In the genomic region with DNA sequence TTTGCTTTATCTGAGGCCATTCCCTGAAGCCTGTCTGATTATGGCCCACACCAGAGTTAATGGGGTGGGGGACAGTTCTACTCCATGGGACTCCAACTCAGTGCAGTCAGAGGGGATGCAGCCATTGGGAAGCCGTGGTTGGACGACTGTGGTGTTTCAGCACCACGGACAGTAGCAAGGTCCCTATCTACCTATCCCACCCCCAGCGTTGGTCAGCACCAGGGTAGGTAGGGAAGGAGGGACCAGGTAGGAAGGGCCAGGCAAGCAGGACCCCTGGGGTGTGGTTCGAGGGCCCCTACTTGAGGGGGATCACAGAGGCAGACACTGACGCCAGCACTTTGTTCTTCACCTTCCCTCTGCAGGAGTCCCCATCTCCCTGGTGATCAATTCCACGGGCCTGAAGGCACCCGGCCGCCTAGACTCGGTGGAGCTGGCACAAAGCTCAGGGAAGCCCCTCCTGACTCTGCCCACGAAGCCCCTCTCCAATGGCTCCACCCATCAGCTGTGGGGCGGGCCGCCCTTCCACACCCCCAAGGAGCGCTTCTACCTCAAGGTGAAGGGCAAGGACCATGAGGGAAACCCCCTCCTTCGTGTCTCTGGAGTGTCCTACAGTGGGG, we compare ENCODE assay signal across 10 cellular contexts. TPM values are rescaled to one million over a fixed set of nuclear protein-coding genes. Genes with fewer than 3 reads are reported as not detected.
A peak's percentile ranks its signal among the peaks of the same experiment; 100 is the strongest.
DNase-seq lines count a peak whose midpoint lies in the region; ATAC-seq, FAIRE-seq and TF ChIP-seq lines count a peak whose summit lies in the region.
"Had no signal": no experiment of that assay in that cellular context is flagged by ENCODE, and none has a peak within 500 bp of the region (broad histone marks: within the 10 kb centered on the region; RNA-seq: fewer than 3 reads in every experiment).

No MANE protein-coding gene starts in this region.

- 56% methylated on average over 15 of the region's 15 CpGs for whole genome bisulfite sequencing in liver

- no peak overlapping the region for H3K9ac ChIP-seq in liver (ENCODE audit: low read depth in 1 of 2, low read length in 2 of 2)

- H3K9me3 ChIP-seq in liver (ENCODE audit: control insufficient read depth in 4 of 4, low read length in 3 of 4): no peaks in the 10 kb centered on the region

- H3K4me1 Mint-ChIP-seq in WTC11 (0 out of 2 replicates have a peak, but pooled peaks cover 2% of the 10 kb centered on the region), HFFc6 (ENCODE audit: low read depth) (peaks cover 9% of the 10 kb centered on the region)

- H3K27me3 Mint-ChIP-seq in WTC11 (ENCODE audit: low read depth) (no peaks in the 10 kb centered on the region), HFFc6 (ENCODE audit: insufficient read depth) (peaks cover 35% of the 10 kb centered on the region)

- no peak overlapping the region for H3K4me3 Mint-ChIP-seq in WTC11
- H3K4me3 Mint-ChIP-seq in HFFc6: no peak overlapping the region
- H3K4me3 Mint-ChIP-seq: activated T-helper 1 cell treated with anti-CD3 and anti-CD28 coated beads, Interleukin-12 subunit alpha, Interleukin-12 subunit beta, Interleukin-2, Interleukin-4 antibody, amounts not matched to agents 30 ng/mL and 10 ng/mL and 1 ng/mL, durations not matched to agents 14 hours and 24 hours and 36 hours had no signal

- no peaks in the 10 kb centered on the region for H3K9me3 Mint-ChIP-seq in WTC11
- no peaks in the 10 kb centered on the region for H3K9me3 Mint-ChIP-seq in HFFc6

- H3K27ac ChIP-seq in liver (ENCODE audit: low read depth in 1 of 2, low read length in 2 of 2): no peak overlapping the region
- H3K27ac ChIP-seq: brain microvascular endothelial cell had no signal

- no peak overlapping the region for H3K4me3 ChIP-seq in liver (ENCODE audit: low read depth in 1 of 3, low read length in 3 of 3)

- FAIRE-seq in HTR-8/SVneo (lab: Jason Lieb, UNC): no peak

- no peaks in the 10 kb centered on the region for H3K36me3 ChIP-seq in liver (ENCODE audit: control insufficient read depth in 4 of 4, insufficient read depth in 3 of 4, low read depth in 1 of 4, low read length in 3 of 4)
- H3K36me3 ChIP-seq: brain microvascular endothelial cell had no signal

- DNase-seq in ELF-1 (ENCODE audit: low read depth, low spot score): peak; percentile 71
- peak; percentile 20 for DNase-seq in HTR-8/SVneo (ENCODE audit: insufficient read length, low spot score)
- peak; percentile 69 for DNase-seq in WTC11 (ENCODE audit: low spot score)
- DNase-seq in cerebellar cortex (ENCODE audit: low spot score): no peak
- DNase-seq in HFFc6: no peak
- no peak for DNase-seq in OCI-M2 (lab: John Stamatoyannopoulos, UW; ENCODE audit: unreplicated experiment)
- DNase-seq: brain microvascular endothelial cell had no signal

- peak; percentile 87 for ATAC-seq in WTC11

- CTCF ChIA-PET in WTC11 (lab: Charles Lee): interaction anchor here (2.6 kb wide), 1 partner anchor 56 kb away, joined by 8 read pairs; no protein-coding TSS in a partner anchor

- no peak for TF ChIP-seq RAD21 in liver (IDR thresholded peaks at IDR 0.05)

- H3K36me3 Mint-ChIP-seq in WTC11 (peaks cover 10% of the 10 kb centered on the region), HFFc6 (ENCODE audit: low read depth) (no peaks in the 10 kb centered on the region)

- POLR2A ChIA-PET in WTC11 (lab: Charles Lee): no interaction called here

- H3K27me3 ChIP-seq in liver (ENCODE audit: control insufficient read depth in 4 of 4, insufficient read depth in 4 of 4, low read length in 3 of 4): no peaks in the 10 kb centered on the region

- TF ChIP-seq CTCF in WTC11 (IDR thresholded peaks at IDR 0.05): no peak
- TF ChIP-seq CTCF in liver (IDR thresholded peaks at IDR 0.05; ENCODE audit: low read depth, low read length, missing input control): no peak
- no peak for TF ChIP-seq CTCF in HFFc6 (IDR thresholded peaks at IDR 0.05)

- no peaks in the 10 kb centered on the region for H3K4me1 ChIP-seq in liver (ENCODE audit: control insufficient read depth in 4 of 4, insufficient read depth in 4 of 4, low read length in 3 of 4)

- H3K27ac Mint-ChIP-seq in WTC11 (no peak overlapping the region), HFFc6 (no peak overlapping the region)
- H3K27ac Mint-ChIP-seq: activated T-helper 1 cell treated with anti-CD3 and anti-CD28 coated beads, Interleukin-12 subunit alpha, Interleukin-12 subunit beta, Interleukin-2, Interleukin-4 antibody, amounts not matched to agents 30 ng/mL and 10 ng/mL and 1 ng/mL, durations not matched to agents 14 hours and 24 hours and 36 hours had no signal

TF ChIP-seq in WTC11, 78 proteins besides CTCF, POLR2A, EP300 and RAD21 (continues in another document):
- TF ChIP-seq IRF2 (CRISPR knock-in tag; IDR thresholded peaks at IDR 0.05; ENCODE audit: borderline replicate concordance, low read depth) (no peak), NR2C2 (CRISPR knock-in tag; IDR thresholded peaks at IDR 0.05) (0 out of 2 replicates have a peak, but pooled peaks have one; percentile 30), GABPB1 (CRISPR knock-in tag; IDR thresholded peaks at IDR 0.05) (no peak), ATF2 (CRISPR knock-in tag; IDR thresholded peaks at IDR 0.05; ENCODE audit: borderline replicate concordance, low read depth) (no peak), MYBL2 (CRISPR knock-in tag; IDR thresholded peaks at IDR 0.05) (no peak), NR1H2 (CRISPR knock-in tag; IDR thresholded peaks at IDR 0.05) (no peak), TEAD4 (CRISPR knock-in tag; IDR thresholded peaks at IDR 0.05) (0 out of 2 replicates have a peak, but pooled peaks have one; percentile 63), CBFB (CRISPR knock-in tag; IDR thresholded peaks at IDR 0.05; ENCODE audit: low read depth) (no peak), NFATC4 (CRISPR knock-in tag; IDR thresholded peaks at IDR 0.05) (no peak)
- TF ChIP-seq, protein P1, sequence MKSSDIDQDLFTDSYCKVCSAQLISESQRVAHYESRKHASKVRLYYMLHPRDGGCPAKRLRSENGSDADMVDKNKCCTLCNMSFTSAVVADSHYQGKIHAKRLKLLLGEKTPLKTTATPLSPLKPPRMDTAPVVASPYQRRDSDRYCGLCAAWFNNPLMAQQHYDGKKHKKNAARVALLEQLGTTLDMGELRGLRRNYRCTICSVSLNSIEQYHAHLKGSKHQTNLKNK (CRISPR knock-in tag; IDR thresholded peaks at IDR 0.05): no peak

TF ChIP-seq in liver, 16 proteins besides CTCF, POLR2A, EP300 and RAD21:
- TF ChIP-seq FOXA2 (IDR thresholded peaks at IDR 0.05) (no peak), HNF4A (conservative IDR thresholded peaks at IDR 0.05) (no peak)
- TF ChIP-seq, protein P2, sequence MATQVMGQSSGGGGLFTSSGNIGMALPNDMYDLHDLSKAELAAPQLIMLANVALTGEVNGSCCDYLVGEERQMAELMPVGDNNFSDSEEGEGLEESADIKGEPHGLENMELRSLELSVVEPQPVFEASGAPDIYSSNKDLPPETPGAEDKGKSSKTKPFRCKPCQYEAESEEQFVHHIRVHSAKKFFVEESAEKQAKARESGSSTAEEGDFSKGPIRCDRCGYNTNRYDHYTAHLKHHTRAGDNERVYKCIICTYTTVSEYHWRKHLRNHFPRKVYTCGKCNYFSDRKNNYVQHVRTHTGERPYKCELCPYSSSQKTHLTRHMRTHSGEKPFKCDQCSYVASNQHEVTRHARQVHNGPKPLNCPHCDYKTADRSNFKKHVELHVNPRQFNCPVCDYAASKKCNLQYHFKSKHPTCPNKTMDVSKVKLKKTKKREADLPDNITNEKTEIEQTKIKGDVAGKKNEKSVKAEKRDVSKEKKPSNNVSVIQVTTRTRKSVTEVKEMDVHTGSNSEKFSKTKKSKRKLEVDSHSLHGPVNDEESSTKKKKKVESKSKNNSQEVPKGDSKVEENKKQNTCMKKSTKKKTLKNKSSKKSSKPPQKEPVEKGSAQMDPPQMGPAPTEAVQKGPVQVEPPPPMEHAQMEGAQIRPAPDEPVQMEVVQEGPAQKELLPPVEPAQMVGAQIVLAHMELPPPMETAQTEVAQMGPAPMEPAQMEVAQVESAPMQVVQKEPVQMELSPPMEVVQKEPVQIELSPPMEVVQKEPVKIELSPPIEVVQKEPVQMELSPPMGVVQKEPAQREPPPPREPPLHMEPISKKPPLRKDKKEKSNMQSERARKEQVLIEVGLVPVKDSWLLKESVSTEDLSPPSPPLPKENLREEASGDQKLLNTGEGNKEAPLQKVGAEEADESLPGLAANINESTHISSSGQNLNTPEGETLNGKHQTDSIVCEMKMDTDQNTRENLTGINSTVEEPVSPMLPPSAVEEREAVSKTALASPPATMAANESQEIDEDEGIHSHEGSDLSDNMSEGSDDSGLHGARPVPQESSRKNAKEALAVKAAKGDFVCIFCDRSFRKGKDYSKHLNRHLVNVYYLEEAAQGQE (IDR thresholded peaks at IDR 0.05): peak; percentile 98

RNA-seq across cellular contexts. Expression of gene HMCN2, which starts 33.2 kb away (rescaled TPM):
- 5.6 to 12.4 TPM (median 10.8 TPM) in 3 replicates for total RNA-seq in WTC11 (2021)
- total RNA-seq in liver: 1 to 10 TPM in 1 of 2 donors, under 1 TPM in 1; 0.28 to 1.8 TPM
- polyA plus RNA-seq in liver: under 1 TPM; 0.24 to 0.31 TPM
- total RNA-seq in HFFc6 (2021; fragmentation: NEBNext Ultra II Directional; extraction: Animal tissue kit (Norgen Biotek cat#: 25700)): under 1 TPM in 3 of 6 experiments, not detected in 3; under 0.01 to 0.05 (median 0.02) TPM
- total RNA-seq: activated T-helper 1 cell treated with anti-CD3 and anti-CD28 coated beads, Interleukin-12 subunit alpha, Interleukin-12 subunit beta, Interleukin-2, Interleukin-4 antibody, amounts not matched to agents 30 ng/mL and 10 ng/mL and 1 ng/mL, durations not matched to agents 14 hours and 24 hours and 36 hours; SK-MEL-5 had no signal

Comparison
In these comparisons a context has a peak if more than half of its experiments do, and no peak if none do; other contexts are left out.
1. DNase-seq: peak in ELF-1 (single experiment), HTR-8/SVneo (single experiment) and WTC11 (single experiment); none in cerebellar cortex (single experiment), HFFc6 (single experiment) and OCI-M2 (single experiment).